In the genomic region with DNA sequence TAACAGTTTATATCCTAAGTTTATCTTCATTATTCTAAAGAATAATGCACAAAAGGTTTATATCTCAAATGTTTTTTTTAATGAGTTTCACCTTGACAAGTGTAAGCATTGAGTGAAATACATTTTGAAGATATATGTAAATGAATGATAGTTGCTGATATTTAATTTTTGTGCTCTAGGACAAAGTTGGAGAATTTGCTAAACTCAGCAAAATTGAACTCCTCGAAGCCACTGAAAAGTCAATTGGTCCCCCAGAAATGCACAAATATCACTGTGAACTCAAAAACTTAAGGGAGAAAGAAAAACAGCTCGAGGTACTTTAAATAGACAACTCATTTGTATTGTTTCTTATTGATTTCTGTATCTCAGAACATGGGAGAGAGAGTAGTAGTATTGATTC, we compare ENCODE assay signal across 1 cellular context.
TF ChIP-seq lines count a peak whose summit lies in the region.

No MANE protein-coding gene starts in this region.

TF ChIP-seq in HepG2, 621 proteins besides CTCF, POLR2A, EP300 and RAD21:
- TF ChIP-seq NFE2L1 (CRISPR knock-in tag; IDR thresholded peaks at IDR 0.05; ENCODE audit: borderline replicate concordance), result no peak
- TF ChIP-seq AHR (CRISPR knock-in tag; IDR thresholded peaks at IDR 0.05), result no peak
- no peak for TF ChIP-seq NPAS2 (CRISPR knock-in tag; IDR thresholded peaks at IDR 0.05; ENCODE audit: borderline replicate concordance)
- TF ChIP-seq MAFF (IDR thresholded peaks at IDR 0.05; ENCODE audit: low read depth, low read length), result peak; percentile 84
- TF ChIP-seq ZNF720 (CRISPR knock-in tag; IDR thresholded peaks at IDR 0.05), result no peak
- no peak for TF ChIP-seq ZNF777 (CRISPR knock-in tag; IDR thresholded peaks at IDR 0.05)
- TF ChIP-seq ZNF766 (CRISPR knock-in tag; IDR thresholded peaks at IDR 0.05; ENCODE audit: borderline replicate concordance), result no peak
- no peak for TF ChIP-seq ZNF34 (CRISPR knock-in tag; IDR thresholded peaks at IDR 0.05; ENCODE audit: borderline replicate concordance)
- TF ChIP-seq MAFK (conservative IDR thresholded peaks at IDR 0.05 in 1 of 2, IDR thresholded peaks at IDR 0.05 in 1 of 2; ENCODE audit: low read length in 2 of 2), result peak; percentile 82 to 92
- TF ChIP-seq ZNF253 (CRISPR knock-in tag; IDR thresholded peaks at IDR 0.05; ENCODE audit: borderline replicate concordance), result no peak
- TF ChIP-seq ZNF432 (CRISPR knock-in tag; IDR thresholded peaks at IDR 0.05; ENCODE audit: borderline replicate concordance), result no peak
- TF ChIP-seq THYN1 (CRISPR knock-in tag; IDR thresholded peaks at IDR 0.05; ENCODE audit: borderline replicate concordance, low read depth), result no peak
